Comparison of ENCODE assay signal across 1 cellular context in genomic region chr2:10078001-10078400, GRCh38.
TF ChIP-seq lines count a peak whose summit lies in the region.

No MANE protein-coding gene starts in this region.

TF ChIP-seq in HepG2, 621 proteins besides CTCF, POLR2A, EP300 and RAD21:
- TF ChIP-seq ZNF576 (CRISPR knock-in tag; IDR thresholded peaks at IDR 0.05) (0 out of 2 replicates have a peak, but pooled peaks have one; percentile 11), ZNF18 (CRISPR knock-in tag; IDR thresholded peaks at IDR 0.05; ENCODE audit: insufficient replicate concordance) (peak; percentile 31), NR1H2 (CRISPR knock-in tag; IDR thresholded peaks at IDR 0.05; ENCODE audit: borderline replicate concordance, low read depth) (no peak)
- TF ChIP-seq, protein P1, sequence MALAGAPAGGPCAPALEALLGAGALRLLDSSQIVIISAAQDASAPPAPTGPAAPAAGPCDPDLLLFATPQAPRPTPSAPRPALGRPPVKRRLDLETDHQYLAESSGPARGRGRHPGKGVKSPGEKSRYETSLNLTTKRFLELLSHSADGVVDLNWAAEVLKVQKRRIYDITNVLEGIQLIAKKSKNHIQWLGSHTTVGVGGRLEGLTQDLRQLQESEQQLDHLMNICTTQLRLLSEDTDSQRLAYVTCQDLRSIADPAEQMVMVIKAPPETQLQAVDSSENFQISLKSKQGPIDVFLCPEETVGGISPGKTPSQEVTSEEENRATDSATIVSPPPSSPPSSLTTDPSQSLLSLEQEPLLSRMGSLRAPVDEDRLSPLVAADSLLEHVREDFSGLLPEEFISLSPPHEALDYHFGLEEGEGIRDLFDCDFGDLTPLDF (CRISPR knock-in tag; IDR thresholded peaks at IDR 0.05), result no peak
